ENCODE assay signal across 18 cellular contexts in the genomic region with DNA sequence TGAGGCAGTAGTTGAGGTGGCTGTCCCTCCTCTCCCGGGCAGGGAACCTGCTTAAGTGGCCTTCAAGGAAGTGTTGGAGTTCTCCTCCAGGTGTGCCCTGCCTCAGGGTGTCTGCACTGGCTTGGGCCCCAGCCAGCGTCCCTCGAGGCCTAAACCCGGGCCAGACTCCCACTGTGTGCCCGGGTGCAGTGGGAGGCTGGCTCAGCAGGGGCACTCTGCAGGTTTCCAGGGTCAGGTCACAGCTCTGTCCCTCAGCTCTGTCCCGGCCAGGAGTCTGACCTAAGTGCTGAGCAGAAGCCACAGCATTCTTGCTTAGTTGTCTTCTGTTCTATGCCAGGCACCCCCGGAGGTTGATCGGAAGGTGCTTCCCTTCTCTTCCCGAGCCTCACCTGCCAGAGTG.
"Had no signal": no experiment of that assay in that cellular context is flagged by ENCODE, and none has a peak within 500 bp of the region (broad histone marks: within the 10 kb centered on the region; RNA-seq: fewer than 3 reads in every experiment).

No MANE protein-coding gene starts in this region.

- H3K36me3 Mint-ChIP-seq: T-cell had no signal

- H3K27me3 Mint-ChIP-seq: activated CD4-positive, alpha-beta T cell treated with anti-CD3 and anti-CD28 coated beads, Interleukin-2, amount 10 ng/mL, durations not matched to agents 7 days and 5 days had no signal

- H3K9me3 Mint-ChIP-seq: natural killer cell treated with Interleukin-12 subunit alpha and Interleukin-12 subunit beta and Interleukin-15 and Interleukin-18, amount 100 ng/mL, for 72 hours; T-cell had no signal

- H3K4me1 ChIP-seq: tibial artery had no signal

- DNase-seq: activated CD4-positive, alpha-beta T cell treated with anti-CD3 and anti-CD28 coated beads, Interleukin-2, amount 10 ng/mL, durations not matched to agents 7 days and 5 days; activated naive CD4-positive, alpha-beta T cell; activated T-cell treated with anti-CD3 and anti-CD28 coated beads, Interleukin-2, amount 50 U/mL, for 1 hour; amygdala; effector memory CD4-positive, alpha-beta T cell; foreskin keratinocyte; mammary epithelial cell; midbrain; nucleus accumbens; stimulated activated CD4-positive, alpha-beta T cell treated with anti-CD3 and anti-CD28 coated beads, Interleukin-4, amount 100 ng/mL, for 24 hours; stimulated activated naive CD8-positive, alpha-beta T cell treated with anti-CD3 and anti-CD28 coated beads, Interleukin-15, Interleukin-2, amounts not matched to agents 100 U/mL and 50 U/mL, for 24 hours; T-cell had no signal

- H3K4me1 Mint-ChIP-seq: T-cell had no signal

- H3K4me3 ChIP-seq: cardiac muscle cell, tibial artery had no signal

- H3K27ac ChIP-seq: cardiac muscle cell, foreskin keratinocyte, tibial artery, VCaP had no signal

- H3K27me3 ChIP-seq: cardiac muscle cell had no signal

- H3K27ac Mint-ChIP-seq: activated CD4-positive, alpha-beta T cell treated with anti-CD3 and anti-CD28 coated beads, Interleukin-2, amount 10 ng/mL, durations not matched to agents 7 days and 5 days; activated T-helper 2 cell treated with anti-CD3 and anti-CD28 coated beads, Interferon-gamma antibody, Interleukin-2, Interleukin-4, amounts not matched to agents 10 μg/mL and 5 μg/mL and 100 μg/mL, durations not matched to agents 14 hours and 24 hours and 36 hours; natural killer cell treated with Interleukin-12 subunit alpha and Interleukin-12 subunit beta and Interleukin-15 and Interleukin-18, amount 100 ng/mL, for 72 hours; T-cell; T-helper 2 cell treated with Interferon-gamma antibody and Interleukin-4, amounts not matched to agents 5 μg/mL and 100 μg/mL, for 36 hours had no signal

- H3K4me3 Mint-ChIP-seq: activated CD4-positive, alpha-beta T cell treated with anti-CD3 and anti-CD28 coated beads, Interleukin-2, amount 10 ng/mL, durations not matched to agents 7 days and 5 days; natural killer cell treated with Interleukin-12 subunit alpha and Interleukin-12 subunit beta and Interleukin-15 and Interleukin-18, amount 100 ng/mL, for 72 hours; T-cell; T-helper 2 cell treated with Interferon-gamma antibody and Interleukin-4, amounts not matched to agents 5 μg/mL and 100 μg/mL, for 36 hours had no signal

- H3K36me3 ChIP-seq: cardiac muscle cell, tibial artery had no signal
